Comparison of ENCODE assay signal across 9 cellular contexts in the genomic region with DNA sequence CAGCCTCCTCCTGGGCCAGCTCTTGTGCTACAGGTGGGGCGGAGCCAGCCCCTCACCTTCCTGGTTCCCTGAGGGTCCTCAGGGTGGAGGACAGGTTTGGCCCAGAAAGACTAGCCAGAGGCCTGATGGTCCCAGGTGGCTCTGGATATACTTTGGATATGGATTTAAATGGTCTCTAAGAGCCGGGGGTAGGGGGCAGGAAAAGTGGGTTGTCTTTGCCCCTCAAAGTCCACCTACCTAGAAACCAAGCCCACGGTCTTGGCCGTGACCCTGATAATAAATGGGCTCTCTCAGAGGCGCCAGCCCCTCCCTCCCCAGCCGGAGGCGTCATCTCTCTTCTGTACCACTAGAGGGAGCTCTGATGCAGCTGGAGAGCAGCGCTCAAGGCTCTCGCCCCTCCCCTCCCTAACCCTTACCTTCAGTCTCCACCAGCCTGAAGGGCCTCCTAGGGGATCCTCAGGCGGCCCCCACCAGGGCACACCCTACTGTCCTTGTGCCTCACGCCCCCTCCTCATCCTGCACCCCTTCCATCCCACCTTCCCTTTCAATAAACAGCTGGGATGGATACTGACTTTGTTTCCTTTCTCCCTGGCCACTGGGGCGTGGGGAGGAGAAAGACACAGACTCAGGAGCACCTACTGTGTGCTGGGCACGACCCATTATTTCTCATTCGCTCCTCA. TPM values are rescaled to one million over a fixed set of nuclear protein-coding genes. Genes with fewer than 3 reads are reported as not detected.
DNase-seq lines count a peak whose midpoint lies in the region; ATAC-seq, FAIRE-seq and TF ChIP-seq lines count a peak whose summit lies in the region.
"Had no signal": no experiment of that assay in that cellular context is flagged by ENCODE, and none has a peak within 500 bp of the region (broad histone marks: within the 10 kb centered on the region; RNA-seq: fewer than 3 reads in every experiment).

No MANE protein-coding gene starts in this region.

- ATAC-seq in GM21526 (IDR thresholded peaks at IDR 0.05; ENCODE audit: low FRiP score, unreplicated experiment), result peak; percentile 73

- H3K27me3 ChIP-seq in KMS-11 (ENCODE audit: insufficient read depth, low read depth), result no peaks in the 10 kb centered on the region
- H3K27me3 ChIP-seq in neural progenitor cell, result no peaks in the 10 kb centered on the region

- H3K27me3 Mint-ChIP-seq in neural progenitor cell (ENCODE audit: insufficient read depth, low read depth), result no peaks in the 10 kb centered on the region
- H3K27me3 Mint-ChIP-seq: activated naive CD4-positive, alpha-beta T cell treated with anti-CD3 and anti-CD28 coated beads, Interleukin-2, amount 50 U/mL, for 24 hours had no signal

- H3K4me1 ChIP-seq in KMS-11 (ENCODE audit: low read depth, poor library complexity, severe bottlenecking), result no peaks in the 10 kb centered on the region
- no peaks in the 10 kb centered on the region for H3K4me1 ChIP-seq in neural progenitor cell

- no peak for FAIRE-seq in D721Med (lab: Jason Lieb, UNC)

- H3K9ac ChIP-seq in KMS-11, result no peak overlapping the region
- H3K9ac ChIP-seq in neural progenitor cell, result no peak overlapping the region

- no peaks in the 10 kb centered on the region for H3K9me3 Mint-ChIP-seq in neural progenitor cell
- H3K9me3 Mint-ChIP-seq: activated naive CD4-positive, alpha-beta T cell treated with anti-CD3 and anti-CD28 coated beads, Interleukin-2, amount 50 U/mL, for 24 hours had no signal

- H3F3A ChIP-seq in neural progenitor cell (ENCODE audit: low read depth), result peaks cover 5% of the 10 kb centered on the region

- peaks cover 4% of the 10 kb centered on the region for H3K36me3 Mint-ChIP-seq in neural progenitor cell
- H3K36me3 Mint-ChIP-seq: activated naive CD4-positive, alpha-beta T cell treated with anti-CD3 and anti-CD28 coated beads, Interleukin-2, amount 50 U/mL, for 24 hours had no signal

- no peak overlapping the region for H2AFZ ChIP-seq in KMS-11 (ENCODE audit: low read depth)
- no peak overlapping the region for H2AFZ ChIP-seq in neural progenitor cell (replicated peaks)

- DNase-seq in D721Med (ENCODE audit: insufficient read length, low spot score) (peak; percentile 57), OCI-M1 (lab: John Stamatoyannopoulos, UW) (peak; percentile 95), activated T-cell treated with anti-CD3 and anti-CD28 coated beads for 48 hours (ENCODE audit: low read depth) (peak; percentile 76), fibroblast of gingiva (ENCODE audit: low read depth) (peak; percentile 64), neural progenitor cell (ENCODE audit: low spot score) (peak; percentile 88), substantia nigra (lab: John Stamatoyannopoulos, UW) (peak in 48 of 49 donors; percentile 4 to 77 (median 48))

- no peak overlapping the region for H3K4me2 ChIP-seq in KMS-11
- H3K4me2 ChIP-seq in neural progenitor cell, result no peak overlapping the region

- TF ChIP-seq CTCF in D721Med (IDR thresholded peaks at IDR 0.05; ENCODE audit: insufficient read depth, missing control alignments) (peak; percentile 98), KMS-11 (conservative IDR thresholded peaks at IDR 0.05; ENCODE audit: low read depth, low read length) (peak; percentile 92), neural progenitor cell (IDR thresholded peaks at IDR 0.05) (peak; percentile 95)

- H3K36me3 ChIP-seq in KMS-11 (ENCODE audit: insufficient read depth) (no peaks in the 10 kb centered on the region), neural progenitor cell (no peaks in the 10 kb centered on the region)

- H4K20me1 ChIP-seq in KMS-11 (ENCODE audit: insufficient read depth) (no peaks in the 10 kb centered on the region), neural progenitor cell (ENCODE audit: low read depth) (peaks cover 7% of the 10 kb centered on the region)

- H3K4me3 ChIP-seq in KMS-11 (IDR thresholded peaks at IDR 0.05; ENCODE audit: insufficient read depth, low read depth, low read length) (no peak overlapping the region), neural progenitor cell (no peak overlapping the region)

- H3K27ac Mint-ChIP-seq in neural progenitor cell, result no peak overlapping the region
- H3K27ac Mint-ChIP-seq: activated naive CD4-positive, alpha-beta T cell treated with anti-CD3 and anti-CD28 coated beads, Interleukin-2, amount 50 U/mL, for 24 hours had no signal

- H3K4me3 Mint-ChIP-seq in neural progenitor cell, result peak overlapping the region; percentile 54
- H3K4me3 Mint-ChIP-seq: activated naive CD4-positive, alpha-beta T cell treated with anti-CD3 and anti-CD28 coated beads, Interleukin-2, amount 50 U/mL, for 24 hours had no signal

- H3K4me1 Mint-ChIP-seq in neural progenitor cell, result peaks cover 4% of the 10 kb centered on the region

- no peaks in the 10 kb centered on the region for H3K9me3 ChIP-seq in neural progenitor cell (ENCODE audit: low read depth)

- H3K27ac ChIP-seq in KMS-11, result no peak overlapping the region
- H3K27ac ChIP-seq in neural progenitor cell, result no peak overlapping the region
- no peak overlapping the region for H3K27ac ChIP-seq in substantia nigra (ENCODE audit: low read depth, low read length, poor library complexity, severe bottlenecking)

- H3K79me2 ChIP-seq in KMS-11 (ENCODE audit: insufficient read depth, low read depth) (no peaks in the 10 kb centered on the region), neural progenitor cell (ENCODE audit: low read depth) (no peaks in the 10 kb centered on the region)

RNA-seq across cellular contexts. Expression of gene NRSN2, which starts 7.5 kb away (rescaled TPM):
- total RNA-seq in neural progenitor cell (ENCODE audit: low replicate concordance), result 8.8 and 20.1 TPM in 2 replicates

RNA-seq across cellular contexts. Expression of gene TRIB3, which starts 26.1 kb away (rescaled TPM):
- 0.43 and 3.7 TPM in 2 replicates for total RNA-seq in neural progenitor cell (ENCODE audit: low replicate concordance)

RNA-seq across cellular contexts. Expression of gene SOX12, which starts 29.1 kb away (rescaled TPM):
- total RNA-seq in neural progenitor cell (ENCODE audit: low replicate concordance), result 5.3 and 26.6 TPM in 2 replicates

RNA-seq across cellular contexts. Expression of gene RBCK1, which starts 53.7 kb away (rescaled TPM):
- total RNA-seq in neural progenitor cell (ENCODE audit: low replicate concordance), result 24.3 and 60.7 TPM in 2 replicates

RNA-seq across cellular contexts. Expression of gene ZCCHC3, which starts 57.1 kb away (rescaled TPM):
- 24.2 and 43.4 TPM in 2 replicates for total RNA-seq in neural progenitor cell (ENCODE audit: low replicate concordance)
